In the genomic region with DNA sequence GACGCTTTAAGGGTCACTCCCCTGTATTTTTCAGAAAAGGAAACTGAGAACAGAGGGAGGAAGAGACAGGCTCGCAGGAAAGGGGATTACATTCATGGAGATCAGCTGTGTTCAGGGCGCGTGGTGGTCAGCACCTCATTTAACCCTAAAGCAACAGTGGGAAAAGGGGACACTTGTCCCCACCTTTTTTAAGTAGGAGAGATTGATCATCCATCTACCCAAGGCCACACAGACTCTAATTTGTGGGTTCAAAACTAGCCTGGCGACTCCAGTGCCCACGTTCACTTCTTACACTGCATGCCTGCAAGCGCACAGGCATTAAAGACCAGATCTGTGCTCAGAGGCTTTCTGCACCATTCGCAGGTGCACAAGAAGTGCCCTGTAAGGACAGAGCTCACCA, we compare ENCODE assay signal across 9 cellular contexts.
"Had no signal": no experiment of that assay in that cellular context is flagged by ENCODE, and none has a peak within 500 bp of the region (broad histone marks: within the 10 kb centered on the region; RNA-seq: fewer than 3 reads in every experiment).

No MANE protein-coding gene starts in this region.

- H3K27me3 Mint-ChIP-seq: IgD-negative memory B cell had no signal

- H3K27ac Mint-ChIP-seq: HFFc6, IgD-negative memory B cell had no signal

- H3K27ac ChIP-seq: GM23248, HL-60 had no signal

- H3K4me3 ChIP-seq: GM23248, HAP-1 had no signal

- H3K36me3 ChIP-seq: HAP-1 had no signal

- DNase-seq: GM23248, GOT3, H7, HFFc6 had no signal

- H3K4me3 Mint-ChIP-seq: HFFc6, IgD-negative memory B cell had no signal

- H3K4me1 ChIP-seq: HAP-1 had no signal

- H3K9me3 ChIP-seq: HAP-1 had no signal

- ATAC-seq: HCT116, HepG2 had no signal

- H3K4me1 Mint-ChIP-seq: IgD-negative memory B cell had no signal

- H3K9me3 Mint-ChIP-seq: HFFc6, IgD-negative memory B cell had no signal
